14 cellular contexts compared by ENCODE assay signal in the genomic region with DNA sequence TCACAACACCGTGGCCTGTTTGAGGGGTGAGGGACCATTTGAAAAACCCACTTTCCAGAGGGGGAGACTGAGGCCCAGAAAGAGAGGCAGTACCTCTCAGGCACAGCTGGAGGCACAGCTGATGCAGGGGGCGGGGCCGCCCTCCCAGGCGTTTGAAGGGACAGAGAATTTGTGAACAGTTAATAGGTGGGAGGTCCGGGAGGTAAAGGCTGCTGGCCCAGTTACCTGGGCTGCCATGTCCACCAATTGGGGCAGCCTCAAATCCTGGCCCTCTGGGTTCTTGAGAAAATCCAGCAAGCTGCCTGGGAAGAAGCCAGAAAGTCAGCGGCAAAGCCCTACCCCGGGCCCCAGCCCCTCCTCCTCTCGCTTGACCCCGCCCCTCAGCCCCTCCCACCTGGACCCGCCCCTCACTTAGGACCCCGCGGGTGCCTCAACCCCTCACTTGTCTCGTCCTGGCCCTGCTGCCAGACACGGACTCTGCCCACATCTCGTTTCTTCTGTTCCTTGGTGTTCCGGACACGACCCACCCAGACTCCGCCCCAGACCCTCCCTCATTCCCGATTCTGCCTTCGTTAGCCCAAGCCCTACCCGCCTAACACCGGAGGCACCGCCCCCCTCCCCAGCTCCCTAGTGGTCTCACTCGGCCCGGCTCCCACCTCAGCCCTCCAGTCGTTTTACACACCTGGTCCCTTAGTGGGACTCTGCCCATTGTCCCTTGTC. TPM values are rescaled to one million over a fixed set of nuclear protein-coding genes. Genes with fewer than 3 reads are reported as not detected.
DNase-seq lines count a peak whose midpoint lies in the region; ATAC-seq and TF ChIP-seq lines count a peak whose summit lies in the region.
"Had no signal": no experiment of that assay in that cellular context is flagged by ENCODE, and none has a peak within 500 bp of the region (broad histone marks: within the 10 kb centered on the region; RNA-seq: fewer than 3 reads in every experiment).

No MANE protein-coding gene starts in this region.

- H3K36me3 Mint-ChIP-seq in activated CD4-positive, alpha-beta T cell treated with anti-CD3 and anti-CD28 coated beads, Interleukin-2, amount 10 ng/mL, durations not matched to agents 24 days and 14 days (ENCODE audit: low read depth): no peaks in the 10 kb centered on the region
- peaks cover 5% of the 10 kb centered on the region for H3K36me3 Mint-ChIP-seq in stimulated activated memory B cell treated with anti-CD40 and anti-IgM and Interleukin-4, amounts not matched to agents 10 μg/mL and 1 μg/mL and 100 μg/mL, for 72 hours
- H3K36me3 Mint-ChIP-seq in activated naive CD8-positive, alpha-beta T cell treated with anti-CD3 and anti-CD28 coated beads for 36 hours: no peaks in the 10 kb centered on the region

- peaks cover 44% of the 10 kb centered on the region for H3K4me1 Mint-ChIP-seq in activated CD4-positive, alpha-beta T cell treated with anti-CD3 and anti-CD28 coated beads, Interleukin-2, amount 10 ng/mL, durations not matched to agents 24 days and 14 days
- peaks cover 29% of the 10 kb centered on the region for H3K4me1 Mint-ChIP-seq in stimulated activated memory B cell treated with anti-CD40 and anti-IgM and Interleukin-4, amounts not matched to agents 10 μg/mL and 1 μg/mL and 100 μg/mL, for 72 hours
- H3K4me1 Mint-ChIP-seq in activated naive CD8-positive, alpha-beta T cell treated with anti-CD3 and anti-CD28 coated beads for 36 hours: peaks cover 38% of the 10 kb centered on the region

- no peak overlapping the region for H3K9ac ChIP-seq in iPS-20b (ENCODE audit: low read depth, low read length)

- no peak for TF ChIP-seq CTCF in GM13977 (IDR thresholded peaks at IDR 0.05; ENCODE audit: extremely low read depth, insufficient read depth, missing control alignments)

- intact Hi-C loops in activated CD4-positive, alpha-beta T cell treated with anti-CD3 and anti-CD28 coated beads, Interleukin-2, amount 10 ng/mL, durations not matched to agents 24 days and 14 days (cut with micrococcal nuclease): no loop called here

- no peaks in the 10 kb centered on the region for H3K4me1 ChIP-seq in iPS-20b (ENCODE audit: insufficient read depth, low read length)
- H3K4me1 ChIP-seq: A549, foreskin keratinocyte had no signal

- no peak overlapping the region for H3K27ac ChIP-seq in iPS-20b (ENCODE audit: low read length)
- H3K27ac ChIP-seq: A549, foreskin keratinocyte had no signal

- H3K9me3 ChIP-seq in iPS-20b (ENCODE audit: insufficient read depth, low read depth, low read length): no peaks in the 10 kb centered on the region
- H3K9me3 ChIP-seq: A549 had no signal

- DNase-seq in activated CD4-positive, alpha-beta T cell treated with anti-CD3 and anti-CD28 coated beads, Interleukin-2, amount 10 ng/mL, durations not matched to agents 24 days and 14 days: no peak
- DNase-seq in activated CD4-positive, alpha-beta T cell treated with anti-CD3 and anti-CD28 coated beads, Interleukin-2, amount 50 U/mL, for 48 hours: no peak
- no peak for DNase-seq in activated naive CD8-positive, alpha-beta T cell treated with anti-CD3 and anti-CD28 coated beads for 36 hours
- DNase-seq in GM13977 (ENCODE audit: low spot score): no peak
- DNase-seq: activated CD8-positive, alpha-beta memory T cell treated with anti-CD3 and anti-CD28 coated beads for 24 hours; DMS153; foreskin keratinocyte; HFFc6; KG1; NCI-H187; stimulated activated CD4-positive, alpha-beta T cell treated with anti-CD3 and anti-CD28 coated beads, Interleukin-4, amount 100 ng/mL, for 1 hour had no signal

- peak overlapping the region; percentile 7 for H3K27ac Mint-ChIP-seq in activated CD4-positive, alpha-beta T cell treated with anti-CD3 and anti-CD28 coated beads, Interleukin-2, amount 10 ng/mL, durations not matched to agents 24 days and 14 days
- peak overlapping the region; percentile 33 for H3K27ac Mint-ChIP-seq in stimulated activated memory B cell treated with anti-CD40 and anti-IgM and Interleukin-4, amounts not matched to agents 10 μg/mL and 1 μg/mL and 100 μg/mL, for 72 hours
- H3K27ac Mint-ChIP-seq in activated naive CD8-positive, alpha-beta T cell treated with anti-CD3 and anti-CD28 coated beads for 36 hours: no peak overlapping the region
- H3K27ac Mint-ChIP-seq: HFFc6 had no signal

- peaks cover 17% of the 10 kb centered on the region for H3K27me3 ChIP-seq in iPS-20b (ENCODE audit: insufficient read depth, low read length)

- H3K4me3 Mint-ChIP-seq in activated CD4-positive, alpha-beta T cell treated with anti-CD3 and anti-CD28 coated beads, Interleukin-2, amount 10 ng/mL, durations not matched to agents 24 days and 14 days: no peak overlapping the region
- no peak overlapping the region for H3K4me3 Mint-ChIP-seq in stimulated activated memory B cell treated with anti-CD40 and anti-IgM and Interleukin-4, amounts not matched to agents 10 μg/mL and 1 μg/mL and 100 μg/mL, for 72 hours
- no peak overlapping the region for H3K4me3 Mint-ChIP-seq in activated naive CD8-positive, alpha-beta T cell treated with anti-CD3 and anti-CD28 coated beads for 36 hours
- H3K4me3 Mint-ChIP-seq: HFFc6 had no signal

- H3K27me3 Mint-ChIP-seq in activated CD4-positive, alpha-beta T cell treated with anti-CD3 and anti-CD28 coated beads, Interleukin-2, amount 10 ng/mL, durations not matched to agents 24 days and 14 days: no peaks in the 10 kb centered on the region
- H3K27me3 Mint-ChIP-seq in stimulated activated memory B cell treated with anti-CD40 and anti-IgM and Interleukin-4, amounts not matched to agents 10 μg/mL and 1 μg/mL and 100 μg/mL, for 72 hours: no peaks in the 10 kb centered on the region
- H3K27me3 Mint-ChIP-seq in activated naive CD8-positive, alpha-beta T cell treated with anti-CD3 and anti-CD28 coated beads for 36 hours: no peaks in the 10 kb centered on the region

- no peaks in the 10 kb centered on the region for H3K36me3 ChIP-seq in iPS-20b (ENCODE audit: insufficient read depth, low read depth, low read length)

- no peaks in the 10 kb centered on the region for H3K9me3 Mint-ChIP-seq in activated CD4-positive, alpha-beta T cell treated with anti-CD3 and anti-CD28 coated beads, Interleukin-2, amount 10 ng/mL, durations not matched to agents 24 days and 14 days
- H3K9me3 Mint-ChIP-seq in stimulated activated memory B cell treated with anti-CD40 and anti-IgM and Interleukin-4, amounts not matched to agents 10 μg/mL and 1 μg/mL and 100 μg/mL, for 72 hours: no peaks in the 10 kb centered on the region
- no peaks in the 10 kb centered on the region for H3K9me3 Mint-ChIP-seq in activated naive CD8-positive, alpha-beta T cell treated with anti-CD3 and anti-CD28 coated beads for 36 hours
- H3K9me3 Mint-ChIP-seq: HFFc6 had no signal

- ATAC-seq in stimulated activated memory B cell treated with anti-CD40 and anti-IgM and Interleukin-4, amounts not matched to agents 10 μg/mL and 1 μg/mL and 100 μg/mL, for 72 hours: no peak
- ATAC-seq: A549, foreskin keratinocyte had no signal

- in situ Hi-C loops in GM13977 (cut with MboI; ENCODE audit: low pct_unique_long_range_greater_than_20kb, low sequenced_read_pairs, unreplicated experiment): no loop called here

- peak overlapping the region; percentile 86 for H3K4me3 ChIP-seq in iPS-20b (ENCODE audit: low read length)
- H3K4me3 ChIP-seq: A549 had no signal

RNA-seq across cellular contexts. Expression of a gene that starts 10.8 kb away (rescaled TPM):
- total RNA-seq in activated CD4-positive, alpha-beta T cell treated with anti-CD3 and anti-CD28 coated beads, Interleukin-2, amount 10 ng/mL, durations not matched to agents 24 days and 14 days: 33.9 and 34.7 TPM in 2 replicates
- total RNA-seq in activated naive CD8-positive, alpha-beta T cell treated with anti-CD3 and anti-CD28 coated beads for 36 hours: 10 to 100 TPM; 10.0 to 12.0 TPM

RNA-seq across cellular contexts. Expression of a gene that starts 20.2 kb away (rescaled TPM):
- total RNA-seq in activated CD4-positive, alpha-beta T cell treated with anti-CD3 and anti-CD28 coated beads, Interleukin-2, amount 10 ng/mL, durations not matched to agents 24 days and 14 days: 0.19 and 0.21 TPM in 2 replicates
- under 1 TPM; 0.30 to 0.35 TPM for total RNA-seq in activated naive CD8-positive, alpha-beta T cell treated with anti-CD3 and anti-CD28 coated beads for 36 hours
- total RNA-seq: foreskin keratinocyte, HFFc6 had no signal

RNA-seq across cellular contexts. Expression of a gene that starts 57.2 kb away (rescaled TPM):
- total RNA-seq in activated CD4-positive, alpha-beta T cell treated with anti-CD3 and anti-CD28 coated beads, Interleukin-2, amount 10 ng/mL, durations not matched to agents 24 days and 14 days: 53.2 and 55.5 TPM in 2 replicates
- total RNA-seq in activated naive CD8-positive, alpha-beta T cell treated with anti-CD3 and anti-CD28 coated beads for 36 hours: 10 to 100 TPM; 57.7 to 64.5 TPM
